Comparison of ENCODE assay signal across 22 cellular contexts in genomic region chr12:80016684-80017083, GRCh38.
"Had no signal": no experiment of that assay in that cellular context is flagged by ENCODE, and none has a peak within 500 bp of the region (broad histone marks: within the 10 kb centered on the region; RNA-seq: fewer than 3 reads in every experiment).

No MANE protein-coding gene starts in this region.

- H3K4me1 ChIP-seq: SJSA1, suprapubic skin, upper lobe of right lung had no signal

- H3K9me3 Mint-ChIP-seq: activated B cell treated with CpG ODN at 0.5 μM for 24 hours; activated CD4-positive, alpha-beta memory T cell treated with anti-CD3 and anti-CD28 coated beads, Interleukin-2, amount 10 ng/mL, durations not matched to agents 7 days and 5 days; activated naive CD8-positive, alpha-beta T cell treated with anti-CD3 and anti-CD28 coated beads, Interleukin-2, amount 10 ng/mL, durations not matched to agents 7 days and 5 days had no signal

- H3K4me1 Mint-ChIP-seq: activated B cell treated with CpG ODN at 0.5 μM for 24 hours; activated CD4-positive, alpha-beta memory T cell treated with anti-CD3 and anti-CD28 coated beads, Interleukin-2, amount 10 ng/mL, durations not matched to agents 7 days and 5 days; activated naive CD8-positive, alpha-beta T cell treated with anti-CD3 and anti-CD28 coated beads, Interleukin-2, amount 10 ng/mL, durations not matched to agents 7 days and 5 days; activated T-helper 17 cell treated with anti-CD3 and anti-CD28 coated beads, Interleukin-2, amount 50 U/mL, for 72 hours; central memory CD8-positive, alpha-beta T cell had no signal

- H3K36me3 Mint-ChIP-seq: activated naive CD8-positive, alpha-beta T cell treated with anti-CD3 and anti-CD28 coated beads, Interleukin-2, amount 10 ng/mL, durations not matched to agents 7 days and 5 days had no signal

- H3K4me3 Mint-ChIP-seq: activated B cell treated with CpG ODN at 0.5 μM for 24 hours; activated CD4-positive, alpha-beta memory T cell treated with anti-CD3 and anti-CD28 coated beads, Interleukin-2, amount 10 ng/mL, durations not matched to agents 7 days and 5 days; activated naive CD8-positive, alpha-beta T cell treated with anti-CD3 and anti-CD28 coated beads, Interleukin-2, amount 10 ng/mL, durations not matched to agents 7 days and 5 days; activated T-helper 17 cell treated with anti-CD3 and anti-CD28 coated beads, Interleukin-2, amount 50 U/mL, for 72 hours; central memory CD8-positive, alpha-beta T cell; natural killer cell treated with Interleukin-12 subunit alpha and Interleukin-12 subunit beta and Interleukin-15 and Interleukin-18, amount 100 ng/mL, for 72 hours had no signal

- FAIRE-seq: endometrium had no signal

- H3K27me3 ChIP-seq: brain microvascular endothelial cell, SJSA1, suprapubic skin, upper lobe of right lung had no signal

- H3K27me3 Mint-ChIP-seq: activated naive CD8-positive, alpha-beta T cell treated with anti-CD3 and anti-CD28 coated beads, Interleukin-2, amount 10 ng/mL, durations not matched to agents 7 days and 5 days; central memory CD8-positive, alpha-beta T cell; progenitor cell of endocrine pancreas had no signal

- DNase-seq: activated B cell treated with CpG ODN at 0.5 μM for 24 hours; activated CD4-positive, alpha-beta memory T cell treated with anti-CD3 and anti-CD28 coated beads, Interleukin-2, amount 10 ng/mL, durations not matched to agents 7 days and 5 days; activated CD4-positive, alpha-beta T cell treated with anti-CD3 and anti-CD28 coated beads for 48 hours; activated naive CD4-positive, alpha-beta T cell; activated naive CD8-positive, alpha-beta T cell treated with anti-CD3 and anti-CD28 coated beads, Interleukin-2, amount 10 ng/mL, durations not matched to agents 7 days and 5 days; activated T-cell treated with anti-CD3 and anti-CD28 coated beads, Interleukin-2, amount 50 U/mL, for 1 hour; amygdala; brain microvascular endothelial cell; cortex of kidney; erythroblast; mesendoderm; right cardiac atrium; stimulated activated naive CD8-positive, alpha-beta T cell treated with anti-CD3 and anti-CD28 coated beads, Interleukin-15, Interleukin-2, amounts not matched to agents 100 U/mL and 50 U/mL, for 24 hours; upper lobe of right lung had no signal

- H3K36me3 ChIP-seq: brain microvascular endothelial cell, SJSA1, suprapubic skin, upper lobe of right lung had no signal

- ATAC-seq: activated T-helper 17 cell treated with anti-CD3 and anti-CD28 coated beads, Interleukin-2, amount 50 U/mL, for 72 hours; natural killer cell treated with Interleukin-12 subunit alpha and Interleukin-12 subunit beta and Interleukin-15 and Interleukin-18, amount 100 ng/mL, for 72 hours; right cardiac atrium; stimulated activated naive CD8-positive, alpha-beta T cell treated with anti-CD3 and anti-CD28 coated beads, Interleukin-15, Interleukin-2, amounts not matched to agents 100 U/mL and 50 U/mL, for 24 hours; upper lobe of right lung had no signal

- H3K9me3 ChIP-seq: SJSA1, suprapubic skin, upper lobe of right lung had no signal

- H3K4me3 ChIP-seq: SJSA1, skin epidermis, suprapubic skin, upper lobe of right lung had no signal

- H3K27ac Mint-ChIP-seq: activated B cell treated with CpG ODN at 0.5 μM for 24 hours; activated CD4-positive, alpha-beta memory T cell treated with anti-CD3 and anti-CD28 coated beads, Interleukin-2, amount 10 ng/mL, durations not matched to agents 7 days and 5 days; activated naive CD8-positive, alpha-beta T cell treated with anti-CD3 and anti-CD28 coated beads, Interleukin-2, amount 10 ng/mL, durations not matched to agents 7 days and 5 days; activated T-helper 17 cell treated with anti-CD3 and anti-CD28 coated beads, Interleukin-2, amount 50 U/mL, for 72 hours; natural killer cell treated with Interleukin-12 subunit alpha and Interleukin-12 subunit beta and Interleukin-15 and Interleukin-18, amount 100 ng/mL, for 72 hours; progenitor cell of endocrine pancreas had no signal

- H3K27ac ChIP-seq: brain microvascular endothelial cell, SJSA1, suprapubic skin, upper lobe of right lung had no signal
